In genomic region chr15:69522361-69522760, GRCh38 we compare ENCODE assay signal across 17 cellular contexts.
DNase-seq lines count a peak whose midpoint lies in the region; ATAC-seq and TF ChIP-seq lines count a peak whose summit lies in the region.
"Had no signal": no experiment of that assay in that cellular context is flagged by ENCODE, and none has a peak within 500 bp of the region (broad histone marks: within the 10 kb centered on the region; RNA-seq: fewer than 3 reads in every experiment).

No MANE protein-coding gene starts in this region.

- H3K27ac ChIP-seq in mammary epithelial cell (ENCODE audit: insufficient read depth, low read depth, low read length) = no peak overlapping the region

- H3K9me3 ChIP-seq in mammary epithelial cell (replicated peaks; ENCODE audit: insufficient read depth, low read length) = no peaks in the 10 kb centered on the region
- H3K9me3 ChIP-seq: SK-N-SH had no signal

- peak; percentile 69 for DNase-seq in DMS53 (lab: John Stamatoyannopoulos, UW)
- DNase-seq in HT-29 (ENCODE audit: low spot score) = peak; percentile 26
- DNase-seq in mammary epithelial cell = peak; percentile 52
- DNase-seq in renal cortical epithelial cell (ENCODE audit: low read depth) = peak; percentile 27
- no peak for DNase-seq in mesothelial cell of epicardium (ENCODE audit: low spot score in 2 of 2, unreplicated experiment in 2 of 2)
- DNase-seq: C1 segment of cervical spinal cord; CD8-positive, alpha-beta memory T cell; DND-41; NCI-H1105; NCI-H2081; NCI-H345; NCI-H526; SHP77 treated with DMSO at 0.1 percent for 48 hours; SK-N-SH; T-helper 1 cell had no signal

- no peaks in the 10 kb centered on the region for H4K20me1 ChIP-seq in mammary epithelial cell (ENCODE audit: insufficient read depth, low read length)

- H3K27me3 ChIP-seq in mammary epithelial cell (ENCODE audit: insufficient read depth, low read length) = no peaks in the 10 kb centered on the region

- H3K4me3 Mint-ChIP-seq in mesothelial cell of epicardium = no peak overlapping the region
- H3K4me3 Mint-ChIP-seq: CD8-positive, alpha-beta memory T cell had no signal

- no peaks in the 10 kb centered on the region for H3K79me2 ChIP-seq in mammary epithelial cell (ENCODE audit: insufficient read depth, low read length)

- no peaks in the 10 kb centered on the region for H3K36me3 Mint-ChIP-seq in mesothelial cell of epicardium
- H3K36me3 Mint-ChIP-seq: CD8-positive, alpha-beta memory T cell had no signal

- BruUV-seq in mammary epithelial cell (replicated peaks; lab: Mats Ljungman, UMichigan) = no TSS peak

- no peak overlapping the region for H2AFZ ChIP-seq in mammary epithelial cell (ENCODE audit: low read depth, low read length)

- CTCF ChIA-PET in mammary epithelial cell (lab: Charles Lee; ENCODE audit: low non-redundant PET) = interaction anchor here (0.6 to 0.8 kb wide), 2 partner anchors 55 to 946 kb away, joined by 3 to 5 read pairs; no protein-coding TSS in a partner anchor

- no peak overlapping the region for H3K9ac ChIP-seq in mammary epithelial cell (ENCODE audit: insufficient read depth, low read length)
- H3K9ac ChIP-seq: SK-N-SH had no signal

- H3K27ac Mint-ChIP-seq in mesothelial cell of epicardium = no peak overlapping the region
- H3K27ac Mint-ChIP-seq: CD8-positive, alpha-beta memory T cell had no signal

- H3K36me3 ChIP-seq in mammary epithelial cell (ENCODE audit: insufficient read depth, low read length) = no peaks in the 10 kb centered on the region

- H3K4me2 ChIP-seq in mammary epithelial cell (ENCODE audit: insufficient read depth, low read depth, low read length) = no peak overlapping the region
- H3K4me2 ChIP-seq: SK-N-SH had no signal

- in situ Hi-C loops in mammary epithelial cell (cut with MboI; ENCODE audit: low sequenced_read_pairs in 2 of 2) = loop anchor here in 1 of 2 donors (25.0 kb wide), 1 partner anchor 190 kb away; no protein-coding TSS in a partner anchor

- TF ChIP-seq CTCF in mammary epithelial cell (conservative IDR thresholded peaks at IDR 0.05 in 1 of 2, IDR thresholded peaks at IDR 0.05 in 1 of 2; ENCODE audit: extremely low read depth in 1 of 2, insufficient read depth in 1 of 2, low read depth in 1 of 2, low read length in 2 of 2) (no peak), mesothelial cell of epicardium (IDR thresholded peaks at IDR 0.05; ENCODE audit: unreplicated experiment) (no peak)

- ATAC-seq in GM18505 (IDR thresholded peaks at IDR 0.05; ENCODE audit: unreplicated experiment) = no peak
- ATAC-seq in HG03039 (IDR thresholded peaks at IDR 0.05; ENCODE audit: unreplicated experiment) = no peak

- no peak overlapping the region for H3K4me3 ChIP-seq in mammary epithelial cell (replicated peaks in 1 of 3; ENCODE audit: insufficient read depth in 1 of 3, low read depth in 2 of 3, low read length in 3 of 3)

- H3K4me1 Mint-ChIP-seq in mesothelial cell of epicardium = peaks cover 1% of the 10 kb centered on the region
- H3K4me1 Mint-ChIP-seq: CD8-positive, alpha-beta memory T cell had no signal

- 100% methylated on average over 2 of the region's 2 CpGs for WGBS in mammary epithelial cell (ENCODE audit: low coverage, missing lambda C conversion rate)

- peaks cover 28% of the 10 kb centered on the region for H3K27me3 Mint-ChIP-seq in mesothelial cell of epicardium (ENCODE audit: low read depth)

- intact Hi-C loops in mammary epithelial cell (cut with micrococcal nuclease) = loop anchor here (2.0 to 10.0 kb wide), 4 partner anchors 202 to 966 kb away; partner anchors contain the start of gene TLE3

- no peak for TF ChIP-seq POLR2A in GM18505 (IDR thresholded peaks at IDR 0.05; ENCODE audit: borderline replicate concordance, extremely low read depth, insufficient read depth, insufficient read length)

- H3K9me3 Mint-ChIP-seq in mesothelial cell of epicardium = no peaks in the 10 kb centered on the region
- H3K9me3 Mint-ChIP-seq: CD8-positive, alpha-beta memory T cell had no signal

- H3K4me1 ChIP-seq in mammary epithelial cell (ENCODE audit: insufficient read depth, low read length) = no peaks in the 10 kb centered on the region

- dilution Hi-C loops in mammary epithelial cell (cut with HindIII; ENCODE audit: low sequenced_read_pairs) = no loop called here

Comparison
In these comparisons a context has a peak if more than half of its experiments do, and no peak if none do; other contexts are left out.
1. DNase-seq: peak in DMS53 (single experiment), HT-29 (single experiment), mammary epithelial cell (single experiment) and renal cortical epithelial cell (single experiment); none in mesothelial cell of epicardium (0 of 2).